8 cellular contexts compared by ENCODE assay signal in the genomic region with DNA sequence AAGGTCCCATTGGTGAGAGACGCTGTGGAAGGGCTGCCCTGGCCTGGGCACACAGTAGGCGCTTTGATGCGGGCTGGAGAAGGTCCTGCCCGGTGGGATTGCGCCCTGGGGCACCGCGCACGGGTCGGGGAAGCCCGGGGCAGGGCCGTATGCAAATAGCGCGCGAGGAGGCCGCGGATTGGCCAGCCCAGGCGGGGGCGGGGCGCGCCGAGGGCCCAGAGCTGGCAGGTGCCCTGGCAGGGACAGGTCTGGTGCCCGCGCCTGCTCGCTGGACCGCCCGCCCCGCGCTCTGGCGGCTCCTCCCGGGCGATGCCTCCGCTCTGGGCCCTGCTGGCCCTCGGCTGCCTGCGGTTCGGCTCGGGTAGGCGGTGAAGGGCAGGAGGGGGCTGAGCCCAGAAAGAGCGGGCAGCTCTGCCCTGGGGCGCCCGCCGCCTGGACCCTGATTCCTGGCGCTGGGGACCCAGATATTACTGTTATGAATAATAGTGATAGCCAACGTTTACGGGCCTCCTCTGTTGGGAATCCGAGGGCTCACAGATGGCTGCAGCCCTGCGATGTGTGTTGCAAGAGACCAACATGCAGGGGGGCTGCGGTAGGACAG. TPM values are rescaled to one million over a fixed set of nuclear protein-coding genes. Genes with fewer than 3 reads are reported as not detected.
DNase-seq lines count a peak whose midpoint lies in the region; ATAC-seq and TF ChIP-seq lines count a peak whose summit lies in the region.

A gene (plus strand): TSS at position 245 of the 601 bp plus-strand sequence. CDS start 65 bp downstream, at position 310.

- DNase-seq in IMR-90 (no peak), COLO829 (ENCODE audit: low spot score) (no peak)
- DNase-seq in activated CD4-positive, alpha-beta T cell treated with anti-CD3 and anti-CD28 coated beads, Interleukin-2, amount 50 U/mL, for 1 hour, result peak; percentile 59
- DNase-seq in effector memory CD4-positive, alpha-beta T cell, result peak; percentile 24 to 42 (median 42)
- DNase-seq in stimulated activated naive CD4-positive, alpha-beta T cell (lab: John Stamatoyannopoulos, UW), result peak; percentile 35 to 73 (median 54)

- H2BK15ac ChIP-seq in IMR-90 (ENCODE audit: low read depth, low read length), result no peak within 1 kb of the TSS; the same call in 2 of the 3 replicates

- CTCF ChIA-PET in IMR-90 (lab: Yijun Ruan, JAX), result no interaction called here

- H4K8ac ChIP-seq in IMR-90 (ENCODE audit: low read depth in 2 of 2, low read length in 2 of 2), result no peak within 1 kb of the TSS

- no peak within 1 kb of the TSS for H2BK5ac ChIP-seq in IMR-90 (ENCODE audit: low read depth, low read length, poor library complexity, severe bottlenecking)

- H3K36me3 ChIP-seq in ACC112 (ENCODE audit: insufficient read depth, low read length), result no peaks in the 10 kb centered on the region
- no peaks in the 10 kb centered on the region for H3K36me3 ChIP-seq in IMR-90 (ENCODE audit: control insufficient read depth, insufficient read depth, low read length)
- no peaks in the 10 kb centered on the region for H3K36me3 ChIP-seq in effector memory CD4-positive, alpha-beta T cell (ENCODE audit: control insufficient read depth, insufficient read depth, low read length)
- no peaks in the 10 kb centered on the region for H3K36me3 ChIP-seq in muscle layer of duodenum (ENCODE audit: control insufficient read depth in 1 of 2, insufficient read depth in 2 of 2, low read length in 2 of 2)

- H3K56ac ChIP-seq in IMR-90 (ENCODE audit: extremely low read depth, insufficient read depth, low read length), result no peak within 1 kb of the TSS

- H3K27me3 ChIP-seq in ACC112 (ENCODE audit: insufficient read depth, low read length), result peaks cover 24% of the 10 kb centered on the region
- peaks cover 27% of the 10 kb centered on the region for H3K27me3 ChIP-seq in IMR-90 (ENCODE audit: control insufficient read depth, insufficient read depth, low read length)
- H3K27me3 ChIP-seq in effector memory CD4-positive, alpha-beta T cell (replicated peaks; ENCODE audit: control insufficient read depth, insufficient read depth, low read length, poor library complexity, severe bottlenecking), result no peaks in the 10 kb centered on the region
- no peaks in the 10 kb centered on the region for H3K27me3 ChIP-seq in muscle layer of duodenum (ENCODE audit: low read depth, low read length)

- H3K4me1 ChIP-seq in ACC112 (ENCODE audit: control insufficient read depth, insufficient read depth, low read length, unreplicated experiment) (no peaks in the 10 kb centered on the region), IMR-90 (ENCODE audit: control insufficient read depth, insufficient read depth, low read length) (peaks cover 3% of the 10 kb centered on the region; the same call in 1 of the 2 replicates), muscle layer of duodenum (ENCODE audit: control insufficient read depth in 1 of 2, insufficient read depth in 2 of 2, low read length in 2 of 2) (peaks cover 6 to 18% of the 10 kb centered on the region in 2 donors)
- H3K4me1 ChIP-seq in effector memory CD4-positive, alpha-beta T cell (ENCODE audit: control insufficient read depth, insufficient read depth, low read length, poor library complexity, severe bottlenecking), result no peaks in the 10 kb centered on the region

- H3K18ac ChIP-seq in IMR-90 (ENCODE audit: low read depth, low read length), result no peak within 1 kb of the TSS

- no peak for TF ChIP-seq RAD21 in IMR-90 (IDR thresholded peaks at IDR 0.05; ENCODE audit: low read length)

- H3K23ac ChIP-seq in IMR-90 (ENCODE audit: low read depth, low read length), result no peak within 1 kb of the TSS

- dilution Hi-C loops in IMR-90 (cut with HindIII; ENCODE audit: low sequenced_read_pairs, unreplicated experiment), result no loop called here

- H2BK120ac ChIP-seq in IMR-90 (ENCODE audit: low read depth, low read length), result no peak within 1 kb of the TSS

- no peaks in the 10 kb centered on the region for H3K79me2 ChIP-seq in ACC112 (ENCODE audit: control insufficient read depth, insufficient read depth, low read length, unreplicated experiment)

- H3K9me3 ChIP-seq in IMR-90 (ENCODE audit: control insufficient read depth, insufficient read depth, low read length) (no peaks in the 10 kb centered on the region), muscle layer of duodenum (ENCODE audit: control insufficient read depth in 1 of 2, low read length in 2 of 2) (no peaks in the 10 kb centered on the region)
- H3K9me3 ChIP-seq in effector memory CD4-positive, alpha-beta T cell (ENCODE audit: control insufficient read depth, low read length), result no peaks in the 10 kb centered on the region

- 8% methylated on average over 40 of the region's 47 CpGs; no CpG with 5 or more reads in 1 of the 2 experiments for WGBS in IMR-90 (ENCODE audit: extremely low coverage in 2 of 2, insufficient read length in 1 of 2), 2 experiments

- H2BK20ac ChIP-seq in IMR-90 (ENCODE audit: low read depth, low read length), result no peak within 1 kb of the TSS

- no peak within 1 kb of the TSS for H3K14ac ChIP-seq in IMR-90 (replicated peaks; ENCODE audit: low read depth, low read length)

- no peaks in the 10 kb centered on the region for H4K20me1 ChIP-seq in IMR-90 (ENCODE audit: insufficient read depth, low read length)

- peak within 1 kb of the TSS; percentile 49; the same call in 1 of the 2 replicates for H3K4me2 ChIP-seq in IMR-90 (ENCODE audit: low read depth, low read length)

- TF ChIP-seq POLR2A in IMR-90 (IDR thresholded peaks at IDR 0.05; ENCODE audit: low read depth, low read length), result no peak

- peak within 1 kb of the TSS; percentile 45; the same call in 1 of the 2 replicates for H3K4me3 ChIP-seq in ACC112 (ENCODE audit: low read depth, low read length)
- H3K4me3 ChIP-seq in IMR-90 (ENCODE audit: insufficient read depth, low read depth, low read length), result no peak within 1 kb of the TSS
- no peak within 1 kb of the TSS for H3K4me3 ChIP-seq in effector memory CD4-positive, alpha-beta T cell (ENCODE audit: insufficient read depth, low read depth, low read length, poor library complexity, severe bottlenecking)
- peak within 1 kb of the TSS; percentile 3 to 54 for H3K4me3 ChIP-seq in muscle layer of duodenum (ENCODE audit: low read depth in 1 of 2, low read length in 2 of 2)

- peak within 1 kb of the TSS; percentile 48 for H2AK9ac ChIP-seq in IMR-90 (replicated peaks; ENCODE audit: low read depth, low read length, poor library complexity)

- H2AK5ac ChIP-seq in IMR-90 (ENCODE audit: low read depth, low read length), result 0 out of 2 replicates have a peak within 1 kb of the TSS, but pooled peaks have one; percentile 8

- TF ChIP-seq CTCF in IMR-90 (conservative IDR thresholded peaks at IDR 0.05; ENCODE audit: low read depth, low read length), result no peak

- H4K5ac ChIP-seq in IMR-90 (ENCODE audit: low read depth, low read length), result no peak within 1 kb of the TSS

- no peaks in the 10 kb centered on the region for H3K9me1 ChIP-seq in IMR-90 (ENCODE audit: insufficient read depth, low read length)

- H3K9ac ChIP-seq in IMR-90 (ENCODE audit: low read depth, low read length), result no peak within 1 kb of the TSS

- no peak within 1 kb of the TSS for H2AFZ ChIP-seq in ACC112 (ENCODE audit: low read length, unreplicated experiment)
- H2AFZ ChIP-seq in IMR-90 (replicated peaks; ENCODE audit: low read length, poor library complexity), result peak within 1 kb of the TSS; percentile 9

- intact Hi-C loops in IMR-90 (cut with micrococcal nuclease), result no loop called here

- POLR2A ChIA-PET in IMR-90 (lab: Charles Lee; ENCODE audit: unreplicated experiment), result no interaction called here

- no peak within 1 kb of the TSS for H3K4ac ChIP-seq in IMR-90 (ENCODE audit: low read depth, low read length)

- no peak within 1 kb of the TSS for H4K91ac ChIP-seq in IMR-90 (ENCODE audit: insufficient read depth, low read depth, low read length)

- in situ Hi-C loops in IMR-90 (cut with MboI; ENCODE audit: low sequenced_read_pairs), result no loop called here

- BruUV-seq in IMR-90 (replicated peaks; lab: Mats Ljungman, UMichigan), result no TSS peak

- peak; percentile 71 for ATAC-seq in IMR-90 (ENCODE audit: low read depth)
- no peak for ATAC-seq in HG02678 (IDR thresholded peaks at IDR 0.05; ENCODE audit: unreplicated experiment)

- H3K27ac ChIP-seq in ACC112 (ENCODE audit: low read depth, low read length), result no peak within 1 kb of the TSS
- no peak within 1 kb of the TSS for H3K27ac ChIP-seq in IMR-90 (ENCODE audit: insufficient read depth, low read length)
- H3K27ac ChIP-seq in effector memory CD4-positive, alpha-beta T cell (ENCODE audit: insufficient read depth, low read length, poor library complexity, severe bottlenecking), result no peak within 1 kb of the TSS
- no peak within 1 kb of the TSS for H3K27ac ChIP-seq in muscle layer of duodenum (ENCODE audit: low read length)

- H3K79me1 ChIP-seq in IMR-90 (ENCODE audit: low read depth in 1 of 2, low read length in 2 of 2), result no peaks in the 10 kb centered on the region

TF ChIP-seq in IMR-90, 13 proteins besides CTCF, POLR2A, EP300 and RAD21:
- TF ChIP-seq NFE2L2 (IDR thresholded peaks at IDR 0.05; ENCODE audit: low read depth, low read length) (no peak), CEBPB (IDR thresholded peaks at IDR 0.05; ENCODE audit: low read depth, low read length) (no peak), RFX5 (IDR thresholded peaks at IDR 0.05; ENCODE audit: low read depth, low read length) (no peak), RCOR1 (IDR thresholded peaks at IDR 0.05; ENCODE audit: insufficient replicate concordance, low read length) (no peak), CHD1 (IDR thresholded peaks at IDR 0.05; ENCODE audit: low read depth, low read length) (no peak), FOS (IDR thresholded peaks at IDR 0.05; ENCODE audit: low read depth, low read length) (no peak)
- TF ChIP-seq, protein P1, sequence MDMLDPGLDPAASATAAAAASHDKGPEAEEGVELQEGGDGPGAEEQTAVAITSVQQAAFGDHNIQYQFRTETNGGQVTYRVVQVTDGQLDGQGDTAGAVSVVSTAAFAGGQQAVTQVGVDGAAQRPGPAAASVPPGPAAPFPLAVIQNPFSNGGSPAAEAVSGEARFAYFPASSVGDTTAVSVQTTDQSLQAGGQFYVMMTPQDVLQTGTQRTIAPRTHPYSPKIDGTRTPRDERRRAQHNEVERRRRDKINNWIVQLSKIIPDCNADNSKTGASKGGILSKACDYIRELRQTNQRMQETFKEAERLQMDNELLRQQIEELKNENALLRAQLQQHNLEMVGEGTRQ (IDR thresholded peaks at IDR 0.05; ENCODE audit: low read depth, low read length), result no peak

RNA-seq across cellular contexts. Expression of the gene that starts here (rescaled TPM):
- total RNA-seq in IMR-90 (2012; rRNA removed), result not detected in 2 replicates
- polyA plus RNA-seq in IMR-90 (2012; rRNA removed), result not detected in 2 replicates
- not detected in 2 replicates for polyA plus RNA-seq in IMR-90 (2012; cell fraction: cytosol; rRNA removed)
- not detected in 2 replicates for polyA plus RNA-seq in IMR-90 (2012; cell fraction: nucleus; rRNA removed; ENCODE audit: low replicate concordance)

Comparison
In these comparisons a context has a peak if more than half of its experiments do, and no peak if none do; other contexts are left out.
1. Peak in ATAC-seq and H3K4me2 ChIP-seq in IMR-90; RNA of the gene not detected or under 1 TPM.
2. H3K4me3 ChIP-seq: peak in ACC112 (single experiment) and muscle layer of duodenum (2 of 2); none in IMR-90 (single experiment) and effector memory CD4-positive, alpha-beta T cell (single experiment).
3. DNase-seq: peak in activated CD4-positive, alpha-beta T cell treated with anti-CD3 and anti-CD28 coated beads, Interleukin-2, amount 50 U/mL, for 1 hour (single experiment), effector memory CD4-positive, alpha-beta T cell (3 of 3) and stimulated activated naive CD4-positive, alpha-beta T cell (6 of 6); none in IMR-90 (single experiment) and COLO829 (single experiment).